ENCODE assay signal across 1 cellular context in the genomic region with DNA sequence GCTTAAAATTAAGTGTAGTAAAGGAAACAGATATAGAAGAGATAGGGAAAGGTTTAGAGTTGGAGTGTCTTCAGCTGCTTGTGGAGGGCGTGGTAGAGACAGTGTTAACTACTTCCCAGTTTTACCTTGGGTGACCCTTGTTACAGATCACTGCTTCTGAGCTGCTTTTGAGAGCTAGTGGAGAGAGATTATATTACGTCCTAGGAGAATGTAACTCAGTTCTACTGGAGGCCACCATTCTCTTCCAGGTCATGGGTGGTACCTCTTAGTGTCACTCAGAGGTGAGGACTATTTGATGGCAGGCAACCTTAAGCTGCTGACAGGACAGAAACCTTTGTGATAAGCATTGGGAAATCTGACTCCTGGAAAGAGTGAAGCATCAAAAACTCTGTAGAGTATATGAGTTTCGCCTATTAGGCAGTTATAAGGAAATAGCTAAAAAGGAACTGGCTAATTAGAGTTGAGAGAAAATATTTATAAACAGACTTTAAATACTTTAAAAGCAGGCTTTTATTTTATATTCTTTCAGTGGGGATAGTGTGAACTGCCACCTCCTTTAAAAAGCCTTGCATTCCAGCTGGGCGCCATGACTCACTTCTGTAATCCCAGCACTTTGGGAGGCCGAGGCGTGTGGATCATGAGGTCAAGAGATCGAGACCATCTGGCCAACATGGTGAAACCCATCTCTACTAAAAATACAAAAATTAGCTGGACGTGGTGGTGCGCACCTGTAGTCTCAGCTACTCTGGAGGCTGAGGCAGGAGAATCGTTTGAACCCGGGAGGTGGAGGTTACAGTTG.
TF ChIP-seq lines count a peak whose summit lies in the region.

No MANE protein-coding gene starts in this region.

TF ChIP-seq in GM12878, 131 proteins besides CTCF, POLR2A, EP300 and RAD21 (continued from another document):
- TF ChIP-seq, protein P1, sequence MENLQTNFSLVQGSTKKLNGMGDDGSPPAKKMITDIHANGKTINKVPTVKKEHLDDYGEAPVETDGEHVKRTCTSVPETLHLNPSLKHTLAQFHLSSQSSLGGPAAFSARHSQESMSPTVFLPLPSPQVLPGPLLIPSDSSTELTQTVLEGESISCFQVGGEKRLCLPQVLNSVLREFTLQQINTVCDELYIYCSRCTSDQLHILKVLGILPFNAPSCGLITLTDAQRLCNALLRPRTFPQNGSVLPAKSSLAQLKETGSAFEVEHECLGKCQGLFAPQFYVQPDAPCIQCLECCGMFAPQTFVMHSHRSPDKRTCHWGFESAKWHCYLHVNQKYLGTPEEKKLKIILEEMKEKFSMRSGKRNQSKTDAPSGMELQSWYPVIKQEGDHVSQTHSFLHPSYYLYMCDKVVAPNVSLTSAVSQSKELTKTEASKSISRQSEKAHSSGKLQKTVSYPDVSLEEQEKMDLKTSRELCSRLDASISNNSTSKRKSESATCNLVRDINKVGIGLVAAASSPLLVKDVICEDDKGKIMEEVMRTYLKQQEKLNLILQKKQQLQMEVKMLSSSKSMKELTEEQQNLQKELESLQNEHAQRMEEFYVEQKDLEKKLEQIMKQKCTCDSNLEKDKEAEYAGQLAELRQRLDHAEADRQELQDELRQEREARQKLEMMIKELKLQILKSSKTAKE (IDR thresholded peaks at IDR 0.05; ENCODE audit: low read depth, poor library complexity, severe bottlenecking): no peak
- TF ChIP-seq, protein P2, sequence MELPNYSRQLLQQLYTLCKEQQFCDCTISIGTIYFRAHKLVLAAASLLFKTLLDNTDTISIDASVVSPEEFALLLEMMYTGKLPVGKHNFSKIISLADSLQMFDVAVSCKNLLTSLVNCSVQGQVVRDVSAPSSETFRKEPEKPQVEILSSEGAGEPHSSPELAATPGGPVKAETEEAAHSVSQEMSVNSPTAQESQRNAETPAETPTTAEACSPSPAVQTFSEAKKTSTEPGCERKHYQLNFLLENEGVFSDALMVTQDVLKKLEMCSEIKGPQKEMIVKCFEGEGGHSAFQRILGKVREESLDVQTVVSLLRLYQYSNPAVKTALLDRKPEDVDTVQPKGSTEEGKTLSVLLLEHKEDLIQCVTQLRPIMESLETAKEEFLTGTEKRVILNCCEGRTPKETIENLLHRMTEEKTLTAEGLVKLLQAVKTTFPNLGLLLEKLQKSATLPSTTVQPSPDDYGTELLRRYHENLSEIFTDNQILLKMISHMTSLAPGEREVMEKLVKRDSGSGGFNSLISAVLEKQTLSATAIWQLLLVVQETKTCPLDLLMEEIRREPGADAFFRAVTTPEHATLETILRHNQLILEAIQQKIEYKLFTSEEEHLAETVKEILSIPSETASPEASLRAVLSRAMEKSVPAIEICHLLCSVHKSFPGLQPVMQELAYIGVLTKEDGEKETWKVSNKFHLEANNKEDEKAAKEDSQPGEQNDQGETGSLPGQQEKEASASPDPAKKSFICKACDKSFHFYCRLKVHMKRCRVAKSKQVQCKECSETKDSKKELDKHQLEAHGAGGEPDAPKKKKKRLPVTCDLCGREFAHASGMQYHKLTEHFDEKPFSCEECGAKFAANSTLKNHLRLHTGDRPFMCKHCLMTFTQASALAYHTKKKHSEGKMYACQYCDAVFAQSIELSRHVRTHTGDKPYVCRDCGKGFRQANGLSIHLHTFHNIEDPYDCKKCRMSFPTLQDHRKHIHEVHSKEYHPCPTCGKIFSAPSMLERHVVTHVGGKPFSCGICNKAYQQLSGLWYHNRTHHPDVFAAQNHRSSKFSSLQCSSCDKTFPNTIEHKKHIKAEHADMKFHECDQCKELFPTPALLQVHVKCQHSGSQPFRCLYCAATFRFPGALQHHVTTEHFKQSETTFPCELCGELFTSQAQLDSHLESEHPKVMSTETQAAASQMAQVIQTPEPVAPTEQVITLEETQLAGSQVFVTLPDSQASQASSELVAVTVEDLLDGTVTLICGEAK (IDR thresholded peaks at IDR 0.05; ENCODE audit: borderline replicate concordance): no peak
TF ChIP-seq in GM12878: peak in this region for 2.
